In the genomic region with DNA sequence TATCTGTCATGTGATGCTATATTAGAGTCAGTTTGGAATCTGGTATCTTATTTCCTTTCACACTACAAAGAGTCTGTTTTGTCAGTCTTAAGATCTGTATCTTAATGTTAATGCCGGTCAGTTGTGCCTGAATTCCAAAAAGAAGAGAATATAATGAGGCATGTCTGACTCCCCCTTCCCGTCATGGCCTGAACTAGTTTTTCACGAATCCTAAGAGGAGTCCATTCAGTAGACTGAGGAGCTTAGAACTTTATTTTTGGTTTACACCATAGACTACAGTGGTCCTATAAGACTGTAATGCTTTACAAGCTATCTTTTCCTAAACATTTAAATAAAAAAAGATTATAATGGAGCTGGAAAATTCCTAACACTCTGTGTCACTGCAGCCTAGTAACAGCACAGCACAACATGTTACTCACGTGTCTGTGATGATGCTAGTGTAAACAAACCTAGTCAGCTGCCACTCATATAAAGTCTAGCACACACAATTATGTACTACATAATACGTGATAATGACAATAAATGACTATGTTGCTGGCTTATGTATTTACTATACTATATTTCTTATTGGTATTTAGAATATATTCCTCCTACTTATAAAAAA, we compare ENCODE assay signal across 1 cellular context.
TF ChIP-seq lines count a peak whose summit lies in the region.

No MANE protein-coding gene starts in this region.

TF ChIP-seq in SK-N-SH treated with all-trans-retinoic acid at 6 μM for 48 hours, 23 proteins besides CTCF, POLR2A, EP300 and RAD21 (continued from another document):
- TF ChIP-seq, protein P1, sequence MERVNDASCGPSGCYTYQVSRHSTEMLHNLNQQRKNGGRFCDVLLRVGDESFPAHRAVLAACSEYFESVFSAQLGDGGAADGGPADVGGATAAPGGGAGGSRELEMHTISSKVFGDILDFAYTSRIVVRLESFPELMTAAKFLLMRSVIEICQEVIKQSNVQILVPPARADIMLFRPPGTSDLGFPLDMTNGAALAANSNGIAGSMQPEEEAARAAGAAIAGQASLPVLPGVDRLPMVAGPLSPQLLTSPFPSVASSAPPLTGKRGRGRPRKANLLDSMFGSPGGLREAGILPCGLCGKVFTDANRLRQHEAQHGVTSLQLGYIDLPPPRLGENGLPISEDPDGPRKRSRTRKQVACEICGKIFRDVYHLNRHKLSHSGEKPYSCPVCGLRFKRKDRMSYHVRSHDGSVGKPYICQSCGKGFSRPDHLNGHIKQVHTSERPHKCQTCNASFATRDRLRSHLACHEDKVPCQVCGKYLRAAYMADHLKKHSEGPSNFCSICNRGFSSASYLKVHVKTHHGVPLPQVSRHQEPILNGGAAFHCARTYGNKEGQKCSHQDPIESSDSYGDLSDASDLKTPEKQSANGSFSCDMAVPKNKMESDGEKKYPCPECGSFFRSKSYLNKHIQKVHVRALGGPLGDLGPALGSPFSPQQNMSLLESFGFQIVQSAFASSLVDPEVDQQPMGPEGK (CRISPR knock-in tag; IDR thresholded peaks at IDR 0.05; ENCODE audit: borderline replicate concordance): no peak
- TF ChIP-seq ZNF8 (CRISPR knock-in tag; IDR thresholded peaks at IDR 0.05): no peak
- TF ChIP-seq ZC3H10 (CRISPR knock-in tag; IDR thresholded peaks at IDR 0.05): no peak
TF ChIP-seq in SK-N-SH treated with all-trans-retinoic acid at 6 μM for 48 hours: peak in this region for 0.
